19 cellular contexts compared by ENCODE assay signal in the genomic region with DNA sequence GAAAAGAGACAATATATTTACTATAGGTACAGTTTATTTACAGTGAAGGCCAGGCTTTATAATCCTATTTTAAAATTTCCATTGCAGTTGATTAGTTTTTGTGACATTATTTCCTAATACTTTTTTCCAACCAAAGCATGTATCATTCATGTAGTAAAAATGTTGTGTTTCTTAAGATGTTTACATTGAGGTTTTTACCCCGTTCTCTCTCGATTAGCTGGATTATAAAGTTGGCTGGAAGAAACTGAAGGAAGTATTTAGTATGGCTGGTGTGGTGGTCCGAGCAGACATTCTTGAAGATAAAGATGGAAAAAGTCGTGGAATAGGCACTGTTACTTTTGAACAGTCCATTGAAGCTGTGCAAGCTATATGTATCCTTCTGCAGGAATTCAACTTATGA. TPM values are rescaled to one million over a fixed set of nuclear protein-coding genes. Genes with fewer than 3 reads are reported as not detected.
DNase-seq lines count a peak whose midpoint lies in the region; ATAC-seq and TF ChIP-seq lines count a peak whose summit lies in the region.
"Had no signal": no experiment of that assay in that cellular context is flagged by ENCODE, and none has a peak within 500 bp of the region (broad histone marks: within the 10 kb centered on the region; RNA-seq: fewer than 3 reads in every experiment).

No MANE protein-coding gene starts in this region.

- CTCF ChIA-PET in WTC11 (lab: Charles Lee) = interaction anchor here (0.6 kb wide), 2 partner anchors 19 to 227 kb away, joined by 3 read pairs; no protein-coding TSS in a partner anchor

- H3K27ac Mint-ChIP-seq in stimulated activated naive CD8-positive, alpha-beta T cell treated with anti-CD3 and anti-CD28 coated beads, Interleukin-15, Interleukin-2, amounts not matched to agents 100 ng/mL and 50 ng/mL, for 24 hours = peak overlapping the region; percentile 2
- H3K27ac Mint-ChIP-seq in stimulated activated naive CD8-positive, alpha-beta T cell treated with anti-CD3 and anti-CD28 coated beads, Interleukin-15, amount 100 ng/mL, for 72 hours = no peak overlapping the region
- H3K27ac Mint-ChIP-seq in WTC11 = peak overlapping the region; percentile 52
- H3K27ac Mint-ChIP-seq in stimulated activated effector memory CD8-positive, alpha-beta T cell treated with anti-CD3 and anti-CD28 coated beads, Interleukin-12 subunit alpha, Interleukin-12 subunit beta, amount 100 ng/mL, for 72 hours = peak overlapping the region; percentile 35

- H3K79me2 ChIP-seq in fibroblast of lung (ENCODE audit: control insufficient read depth, insufficient read depth, low read length) = peaks cover 56% of the 10 kb centered on the region

- H3K4me3 ChIP-seq in fibroblast of lung (replicated peaks in 1 of 4; ENCODE audit: control extremely low read depth in 1 of 4, insufficient read depth in 1 of 4, low read depth in 3 of 4, low read length in 4 of 4) = no peak overlapping the region
- H3K4me3 ChIP-seq: BLaER1 treated with 17β-estradiol and CSF1 and Interleukin-3, amounts not matched to agents 10 nM and 100 nM had no signal

- DNase-seq in stimulated activated naive CD8-positive, alpha-beta T cell treated with anti-CD3 and anti-CD28 coated beads, Interleukin-15, amount 100 ng/mL, for 72 hours = no peak
- DNase-seq in WTC11 (ENCODE audit: low spot score) (no peak), fibroblast of lung (ENCODE audit: low read depth in 2 of 2) (peak; percentile 62 to 80), HUDEP-2 (lab: John Stamatoyannopoulos, UW; ENCODE audit: unreplicated experiment in 76 of 76) (no peak)
- no peak for DNase-seq in stimulated activated effector memory CD8-positive, alpha-beta T cell treated with anti-CD3 and anti-CD28 coated beads, Interleukin-12 subunit alpha, Interleukin-12 subunit beta, amount 100 ng/mL, for 72 hours (ENCODE audit: low spot score in 2 of 2)
- DNase-seq: CD8-positive, alpha-beta memory T cell; DMS53; MM.1S; NCI-H1105; NCI-H1694; NCI-H524; RPMI8226; SHP77 treated with DMSO at 0.1 percent for 48 hours had no signal

- no peak overlapping the region for H2AFZ ChIP-seq in fibroblast of lung (ENCODE audit: low read length)

- peaks cover 17% of the 10 kb centered on the region for H3K36me3 ChIP-seq in fibroblast of lung (ENCODE audit: control insufficient read depth, insufficient read depth, low read length)

- no peak overlapping the region for H3K4me3 Mint-ChIP-seq in stimulated activated naive CD8-positive, alpha-beta T cell treated with anti-CD3 and anti-CD28 coated beads, Interleukin-15, Interleukin-2, amounts not matched to agents 100 ng/mL and 50 ng/mL, for 24 hours
- H3K4me3 Mint-ChIP-seq in stimulated activated naive CD8-positive, alpha-beta T cell treated with anti-CD3 and anti-CD28 coated beads, Interleukin-15, amount 100 ng/mL, for 72 hours = no peak overlapping the region
- no peak overlapping the region for H3K4me3 Mint-ChIP-seq in WTC11
- H3K4me3 Mint-ChIP-seq in stimulated activated effector memory CD8-positive, alpha-beta T cell treated with anti-CD3 and anti-CD28 coated beads, Interleukin-12 subunit alpha, Interleukin-12 subunit beta, amount 100 ng/mL, for 72 hours = no peak overlapping the region
- H3K4me3 Mint-ChIP-seq: CD8-positive, alpha-beta memory T cell had no signal

- no peak for ATAC-seq in stimulated activated naive CD8-positive, alpha-beta T cell treated with anti-CD3 and anti-CD28 coated beads, Interleukin-15, amount 100 ng/mL, for 72 hours
- no peak for ATAC-seq in WTC11
- ATAC-seq in stimulated activated effector memory CD8-positive, alpha-beta T cell treated with anti-CD3 and anti-CD28 coated beads, Interleukin-12 subunit alpha, Interleukin-12 subunit beta, amount 100 ng/mL, for 72 hours = no peak
- ATAC-seq in HG02840 (IDR thresholded peaks at IDR 0.05; ENCODE audit: low FRiP score, unreplicated experiment) = no peak
- no peak for ATAC-seq in HG02938 (IDR thresholded peaks at IDR 0.05; ENCODE audit: unreplicated experiment)

- no peak overlapping the region for H3K4me2 ChIP-seq in fibroblast of lung (ENCODE audit: extremely low read depth, insufficient read depth, low read length)

- no peaks in the 10 kb centered on the region for H3K27me3 ChIP-seq in fibroblast of lung (ENCODE audit: control insufficient read depth, insufficient read depth, low read length)
- H3K27me3 ChIP-seq: BLaER1 treated with 17β-estradiol and CSF1 and Interleukin-3, amounts not matched to agents 10 nM and 100 nM had no signal

- POLR2A ChIA-PET in WTC11 (lab: Charles Lee) = no interaction called here

- no peaks in the 10 kb centered on the region for H3K9me3 Mint-ChIP-seq in stimulated activated naive CD8-positive, alpha-beta T cell treated with anti-CD3 and anti-CD28 coated beads, Interleukin-15, Interleukin-2, amounts not matched to agents 100 ng/mL and 50 ng/mL, for 24 hours
- H3K9me3 Mint-ChIP-seq in stimulated activated naive CD8-positive, alpha-beta T cell treated with anti-CD3 and anti-CD28 coated beads, Interleukin-15, amount 100 ng/mL, for 72 hours = no peaks in the 10 kb centered on the region
- no peaks in the 10 kb centered on the region for H3K9me3 Mint-ChIP-seq in WTC11
- H3K9me3 Mint-ChIP-seq in stimulated activated effector memory CD8-positive, alpha-beta T cell treated with anti-CD3 and anti-CD28 coated beads, Interleukin-12 subunit alpha, Interleukin-12 subunit beta, amount 100 ng/mL, for 72 hours = no peaks in the 10 kb centered on the region
- H3K9me3 Mint-ChIP-seq: CD8-positive, alpha-beta memory T cell had no signal

- TF ChIP-seq CTCF in WTC11 (IDR thresholded peaks at IDR 0.05) = no peak
- TF ChIP-seq CTCF in fibroblast of lung (conservative IDR thresholded peaks at IDR 0.05 in 1 of 2, IDR thresholded peaks at IDR 0.05 in 1 of 2; ENCODE audit: low read depth in 1 of 2, low read length in 2 of 2) = no peak

- peaks cover 87% of the 10 kb centered on the region for H3K36me3 Mint-ChIP-seq in stimulated activated naive CD8-positive, alpha-beta T cell treated with anti-CD3 and anti-CD28 coated beads, Interleukin-15, Interleukin-2, amounts not matched to agents 100 ng/mL and 50 ng/mL, for 24 hours (ENCODE audit: low read depth)
- peaks cover 87% of the 10 kb centered on the region for H3K36me3 Mint-ChIP-seq in WTC11
- peaks cover 100% of the 10 kb centered on the region for H3K36me3 Mint-ChIP-seq in stimulated activated effector memory CD8-positive, alpha-beta T cell treated with anti-CD3 and anti-CD28 coated beads, Interleukin-12 subunit alpha, Interleukin-12 subunit beta, amount 100 ng/mL, for 72 hours

- peaks cover 5% of the 10 kb centered on the region for H3K4me1 Mint-ChIP-seq in stimulated activated naive CD8-positive, alpha-beta T cell treated with anti-CD3 and anti-CD28 coated beads, Interleukin-15, Interleukin-2, amounts not matched to agents 100 ng/mL and 50 ng/mL, for 24 hours (ENCODE audit: low read depth)
- H3K4me1 Mint-ChIP-seq in stimulated activated naive CD8-positive, alpha-beta T cell treated with anti-CD3 and anti-CD28 coated beads, Interleukin-15, amount 100 ng/mL, for 72 hours = peaks cover 7% of the 10 kb centered on the region
- H3K4me1 Mint-ChIP-seq in WTC11 = peaks cover 18% of the 10 kb centered on the region
- H3K4me1 Mint-ChIP-seq in stimulated activated effector memory CD8-positive, alpha-beta T cell treated with anti-CD3 and anti-CD28 coated beads, Interleukin-12 subunit alpha, Interleukin-12 subunit beta, amount 100 ng/mL, for 72 hours = peaks cover 25% of the 10 kb centered on the region

- H3K9ac ChIP-seq in fibroblast of lung (ENCODE audit: insufficient read depth, low read length) = no peak overlapping the region
- H3K9ac ChIP-seq: BLaER1 treated with 17β-estradiol and CSF1 and Interleukin-3, amounts not matched to agents 10 nM and 100 nM had no signal

- no peaks in the 10 kb centered on the region for H4K20me1 ChIP-seq in fibroblast of lung (ENCODE audit: control insufficient read depth, extremely low read depth, insufficient read depth, low read length)

- H3K4me1 ChIP-seq in fibroblast of lung (ENCODE audit: control insufficient read depth, extremely low read depth, insufficient read depth, low read length) = no peaks in the 10 kb centered on the region

- no peaks in the 10 kb centered on the region for H3K27me3 Mint-ChIP-seq in stimulated activated naive CD8-positive, alpha-beta T cell treated with anti-CD3 and anti-CD28 coated beads, Interleukin-15, Interleukin-2, amounts not matched to agents 100 ng/mL and 50 ng/mL, for 24 hours
- H3K27me3 Mint-ChIP-seq in stimulated activated naive CD8-positive, alpha-beta T cell treated with anti-CD3 and anti-CD28 coated beads, Interleukin-15, amount 100 ng/mL, for 72 hours = no peaks in the 10 kb centered on the region
- H3K27me3 Mint-ChIP-seq in WTC11 (ENCODE audit: low read depth) = no peaks in the 10 kb centered on the region
- H3K27me3 Mint-ChIP-seq: CD8-positive, alpha-beta memory T cell had no signal

- H3K27ac ChIP-seq in fibroblast of lung (ENCODE audit: insufficient read depth, low read length) = no peak overlapping the region

- H3K9me3 ChIP-seq in fibroblast of lung (ENCODE audit: control insufficient read depth, insufficient read depth, low read depth, low read length) = no peaks in the 10 kb centered on the region
- H3K9me3 ChIP-seq: BLaER1 treated with 17β-estradiol and CSF1 and Interleukin-3, amounts not matched to agents 10 nM and 100 nM had no signal

TF ChIP-seq in WTC11, 78 proteins besides CTCF, POLR2A, EP300 and RAD21:
- TF ChIP-seq NR3C1 (CRISPR knock-in tag; conservative IDR thresholded peaks at IDR 0.05; ENCODE audit: low read depth) = no peak
- TF ChIP-seq NFE2L1 (CRISPR knock-in tag; IDR thresholded peaks at IDR 0.05) = no peak

RNA-seq across cellular contexts. Expression of gene HNRNPM, which starts 21.2 kb away (rescaled TPM):
- 309 to 416 TPM (median 343 TPM) in 3 replicates for total RNA-seq in WTC11 (2021)
- total RNA-seq in fibroblast of lung = 36.2 and 51.5 TPM in 2 replicates
- 104 and 136 TPM in 2 replicates for polyA plus RNA-seq in fibroblast of lung
- 180 and 281 TPM in 2 replicates for polyA plus RNA-seq in fibroblast of lung (2012)
- 24.3 and 35.9 TPM in 2 replicates for polyA minus RNA-seq in fibroblast of lung (ENCODE audit: low replicate concordance)

RNA-seq across cellular contexts. Expression of gene PRAM1, which starts 36.4 kb away (rescaled TPM):
- total RNA-seq in WTC11 (2021) = 0.46 to 1.1 TPM (median 0.66 TPM) in 3 replicates
- total RNA-seq in fibroblast of lung = not detected in 2 replicates
- polyA plus RNA-seq in fibroblast of lung = not detected in 2 replicates
- polyA plus RNA-seq in fibroblast of lung (2012) = not detected in 2 replicates
- not detected in 2 replicates for polyA minus RNA-seq in fibroblast of lung (ENCODE audit: low replicate concordance)
- total RNA-seq: H4, LHCN-M2 had no signal

RNA-seq across cellular contexts. Expression of gene ZNF414, which starts 47.9 kb away (rescaled TPM):
- total RNA-seq in WTC11 (2021) (38.2 to 47.4 TPM (median 46.1 TPM) in 3 replicates), fibroblast of lung (2.8 and 4.0 TPM in 2 replicates)
- polyA plus RNA-seq in fibroblast of lung = 2.9 and 3.4 TPM in 2 replicates
- 24.1 and 30.1 TPM in 2 replicates for polyA plus RNA-seq in fibroblast of lung (2012)
- polyA minus RNA-seq in fibroblast of lung (ENCODE audit: low replicate concordance) = 4.7 and 8.1 TPM in 2 replicates

RNA-seq across cellular contexts. Expression of gene MARCHF2, which starts 52.9 kb away (rescaled TPM):
- total RNA-seq in WTC11 (2021) = 20.2 to 30.4 TPM (median 27.5 TPM) in 3 replicates
- 57.5 and 90.8 TPM in 2 replicates for total RNA-seq in fibroblast of lung
- 16.8 and 19.4 TPM in 2 replicates for polyA plus RNA-seq in fibroblast of lung
- 24.0 and 28.1 TPM in 2 replicates for polyA plus RNA-seq in fibroblast of lung (2012)
- 20.1 and 23.2 TPM in 2 replicates for polyA minus RNA-seq in fibroblast of lung (ENCODE audit: low replicate concordance)

Comparison
In these comparisons a context has a peak if more than half of its experiments do, and no peak if none do; other contexts are left out.
1. H3K27ac Mint-ChIP-seq: peak in stimulated activated naive CD8-positive, alpha-beta T cell treated with anti-CD3 and anti-CD28 coated beads, Interleukin-15, Interleukin-2, amounts not matched to agents 100 ng/mL and 50 ng/mL, for 24 hours (single experiment), WTC11 (single experiment) and stimulated activated effector memory CD8-positive, alpha-beta T cell treated with anti-CD3 and anti-CD28 coated beads, Interleukin-12 subunit alpha, Interleukin-12 subunit beta, amount 100 ng/mL, for 72 hours (single experiment); none in stimulated activated naive CD8-positive, alpha-beta T cell treated with anti-CD3 and anti-CD28 coated beads, Interleukin-15, amount 100 ng/mL, for 72 hours (0 of 2).
2. DNase-seq: peak in fibroblast of lung (2 of 2); none in stimulated activated naive CD8-positive, alpha-beta T cell treated with anti-CD3 and anti-CD28 coated beads, Interleukin-15, amount 100 ng/mL, for 72 hours (0 of 2), WTC11 (single experiment), stimulated activated effector memory CD8-positive, alpha-beta T cell treated with anti-CD3 and anti-CD28 coated beads, Interleukin-12 subunit alpha, Interleukin-12 subunit beta, amount 100 ng/mL, for 72 hours (0 of 2) and HUDEP-2 (0 of 76).